8 cellular contexts compared by ENCODE assay signal in the genomic region with DNA sequence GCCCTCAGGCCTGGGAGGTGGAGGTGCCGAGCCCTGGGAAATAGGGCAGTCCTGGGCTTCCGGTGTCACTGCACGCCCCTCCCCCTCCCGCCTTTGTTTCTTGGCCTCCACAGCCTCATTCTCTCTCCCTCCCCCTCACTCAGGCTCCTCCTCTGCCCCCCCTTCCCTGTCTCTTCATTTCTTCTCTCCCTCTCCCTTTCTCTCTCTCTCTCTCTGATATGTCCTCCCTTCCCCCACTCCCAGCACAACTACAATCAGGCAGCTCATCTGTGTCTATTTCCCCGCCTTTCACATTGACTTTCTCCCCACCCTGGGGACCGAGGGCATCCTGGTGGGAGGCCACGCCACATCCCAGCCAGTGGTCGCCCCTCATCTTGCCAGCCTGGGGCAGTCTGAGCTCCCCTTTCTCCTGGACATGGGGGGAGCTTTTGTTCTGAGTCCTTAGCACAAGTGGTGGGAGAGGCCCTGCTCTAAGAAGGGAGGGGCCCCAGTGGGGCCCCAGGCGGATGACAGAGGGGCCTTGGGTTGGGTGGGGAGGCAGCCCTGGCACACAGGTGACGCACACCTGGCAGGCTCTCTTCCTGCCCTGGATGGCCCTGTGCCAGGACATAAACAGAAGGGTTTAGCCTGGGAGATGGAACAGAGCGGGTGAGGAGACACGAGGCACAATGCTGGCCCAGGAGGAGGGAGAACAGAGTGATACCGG. TPM values are rescaled to one million over a fixed set of nuclear protein-coding genes. Genes with fewer than 3 reads are reported as not detected.
A peak's percentile ranks its signal among the peaks of the same experiment; 100 is the strongest.
DNase-seq lines count a peak whose midpoint lies in the region; ATAC-seq and TF ChIP-seq lines count a peak whose summit lies in the region.

No MANE protein-coding gene starts in this region.

- H3K4me2 ChIP-seq in smooth muscle cell = peak overlapping the region; percentile 12

- no peaks in the 10 kb centered on the region for H3F3A ChIP-seq in smooth muscle cell (ENCODE audit: low read depth)

- H3K27ac ChIP-seq in smooth muscle cell (ENCODE audit: low read depth) = no peak overlapping the region

- TF ChIP-seq CTCF in smooth muscle cell (IDR thresholded peaks at IDR 0.05; ENCODE audit: borderline replicate concordance, insufficient read depth, poor library complexity, severe bottlenecking) = no peak

- ATAC-seq in HG03432 (IDR thresholded peaks at IDR 0.05; ENCODE audit: unreplicated experiment) (no peak), HG02588 (IDR thresholded peaks at IDR 0.05; ENCODE audit: unreplicated experiment) (no peak)

- H4K20me1 ChIP-seq in smooth muscle cell (ENCODE audit: low read depth) = peaks cover 22% of the 10 kb centered on the region

- H3K4me1 ChIP-seq in smooth muscle cell (ENCODE audit: low read depth) = peaks cover 18% of the 10 kb centered on the region

- H2AFZ ChIP-seq in smooth muscle cell (ENCODE audit: low read depth) = no peak overlapping the region

- DNase-seq in DMS79 (lab: John Stamatoyannopoulos, UW) = peak; percentile 83
- DNase-seq in NCI-H510A (lab: John Stamatoyannopoulos, UW) = peak; percentile 93
- peak; percentile 14 to 15 for DNase-seq in activated T-helper 1 cell treated with anti-CD3 and anti-CD28 coated beads, Interleukin-2, amount 50 U/mL, for 16 hours (ENCODE audit: low read depth in 1 of 2, low spot score in 1 of 2)
- DNase-seq in iPS DF 19.7 (ENCODE audit: low read depth, low spot score) = peak; percentile 78
- no peak for DNase-seq in smooth muscle cell (lab: John Stamatoyannopoulos, UW; ENCODE audit: unreplicated experiment)
- DNase-seq in superior temporal gyrus (ENCODE audit: extremely low spot score) = no peak

- no peak overlapping the region for H3K4me3 ChIP-seq in smooth muscle cell

- no peaks in the 10 kb centered on the region for H3K9me3 ChIP-seq in smooth muscle cell (replicated peaks; ENCODE audit: low read depth)

- H3K9ac ChIP-seq in smooth muscle cell (ENCODE audit: low read depth) = no peak overlapping the region

- H3K36me3 ChIP-seq in smooth muscle cell (ENCODE audit: low read depth) = no peaks in the 10 kb centered on the region

- H3K27me3 ChIP-seq in smooth muscle cell (ENCODE audit: low read depth) = no peaks in the 10 kb centered on the region

- H3K79me2 ChIP-seq in smooth muscle cell (ENCODE audit: low read depth) = peaks cover 9% of the 10 kb centered on the region

- WGBS in smooth muscle cell (ENCODE audit: low lambda C conversion rate) = 82% methylated on average over 9 of the region's 13 CpGs

RNA-seq across cellular contexts. Expression of a gene that starts 40.1 kb away (rescaled TPM):
- total RNA-seq in smooth muscle cell = 67.9 and 82.9 TPM in 2 replicates
- 265 and 278 TPM in 2 replicates for polyA plus RNA-seq in smooth muscle cell

Comparison
In these comparisons a context has a peak if more than half of its experiments do, and no peak if none do; other contexts are left out.
1. DNase-seq: peak in DMS79 (single experiment), NCI-H510A (single experiment), activated T-helper 1 cell treated with anti-CD3 and anti-CD28 coated beads, Interleukin-2, amount 50 U/mL, for 16 hours (2 of 2) and iPS DF 19.7 (single experiment); none in smooth muscle cell (single experiment) and superior temporal gyrus (single experiment).